In genomic region chr20:11229772-11230171, GRCh38 we compare ENCODE assay signal across 9 cellular contexts.
A peak's percentile ranks its signal among the peaks of the same experiment; 100 is the strongest.
DNase-seq lines count a peak whose midpoint lies in the region; ATAC-seq and TF ChIP-seq lines count a peak whose summit lies in the region.
"Had no signal": no experiment of that assay in that cellular context is flagged by ENCODE, and none has a peak within 500 bp of the region (broad histone marks: within the 10 kb centered on the region; RNA-seq: fewer than 3 reads in every experiment).

No MANE protein-coding gene starts in this region.

- no TSS peak for BruUV-seq in OCI-LY7 (replicated peaks; lab: Mats Ljungman, UMichigan)

- DNase-seq in HCEC 1CT, result peak; percentile 58
- no peak for DNase-seq in RWPE2 (ENCODE audit: low spot score)
- peak; percentile 35 for DNase-seq in globus pallidus (ENCODE audit: low spot score)
- DNase-seq in sigmoid colon, result no peak
- DNase-seq in NCI-H82 (lab: John Stamatoyannopoulos, UW), result no peak
- DNase-seq in NCI-H2227 treated with DMSO at 0.1 percent for 48 hours (lab: John Stamatoyannopoulos, UW), result no peak
- DNase-seq in OCI-LY7 (ENCODE audit: low spot score), result no peak
- DNase-seq in activated CD8-positive, alpha-beta memory T cell treated with anti-CD3 and anti-CD28 coated beads, Interleukin-2, amount 50 U/mL, for 4 hours, result no peak
- DNase-seq: NK-92 treated with Interleukin-12 subunit alpha and Interleukin-12 subunit beta, amount 100 ng/mL, for 24 hours had no signal

- H3K27me3 ChIP-seq in RWPE2 (ENCODE audit: insufficient read depth, poor library complexity, severe bottlenecking), result no peaks in the 10 kb centered on the region
- H3K27me3 ChIP-seq in sigmoid colon, result no peaks in the 10 kb centered on the region

- intact Hi-C loops in sigmoid colon (cut with DNase I) (no loop called here), OCI-LY7 (cut with micrococcal nuclease; ENCODE audit: unreplicated experiment) (no loop called here)

- H3K4me2 ChIP-seq in OCI-LY7 (ENCODE audit: low read length), result no peak overlapping the region

- no peak for TF ChIP-seq POLR2A in sigmoid colon (IDR thresholded peaks at IDR 0.05)

- CTCF ChIA-PET in OCI-LY7 (lab: Charles Lee; ENCODE audit: unreplicated experiment), result no interaction called here

- POLR2A ChIA-PET in OCI-LY7 (lab: Charles Lee), result interaction anchor here (1.1 kb wide), 1 partner anchor 8 kb away, joined by 3 read pairs; no protein-coding TSS in a partner anchor

- TF ChIP-seq CTCF in RWPE2 (IDR thresholded peaks at IDR 0.05; ENCODE audit: poor library complexity, severe bottlenecking), result peak; percentile 17
- TF ChIP-seq CTCF in sigmoid colon (IDR thresholded peaks at IDR 0.05), result no peak
- TF ChIP-seq CTCF in OCI-LY7 (conservative IDR thresholded peaks at IDR 0.05; ENCODE audit: low read length), result no peak

- no peak overlapping the region for H3K4me3 ChIP-seq in RWPE2 (ENCODE audit: severe bottlenecking)
- H3K4me3 ChIP-seq in sigmoid colon, result no peak overlapping the region
- H3K4me3 ChIP-seq in OCI-LY7 (ENCODE audit: low read depth, low read length, poor library complexity, severe bottlenecking), result no peak overlapping the region

- H3K27ac ChIP-seq in RWPE2 (ENCODE audit: poor library complexity, severe bottlenecking) (peak overlapping the region; percentile 56), sigmoid colon (peak overlapping the region in 3 of 4 donors; percentile 8 to 27 (median 18)), OCI-LY7 (ENCODE audit: low read depth, low read length, poor library complexity, severe bottlenecking) (no peak overlapping the region)

- H2AFZ ChIP-seq in OCI-LY7 (ENCODE audit: low read length), result no peak overlapping the region

- 10 to 51% methylated on average over 3 of the region's 3 CpGs for WGBS in sigmoid colon, 2 donors

- no peaks in the 10 kb centered on the region for H3K79me2 ChIP-seq in OCI-LY7 (ENCODE audit: insufficient read depth, low read depth, low read length)

- H4K20me1 ChIP-seq in OCI-LY7 (ENCODE audit: insufficient read depth, low read length), result no peaks in the 10 kb centered on the region

- H3K36me3 ChIP-seq in RWPE2 (ENCODE audit: low read depth), result no peaks in the 10 kb centered on the region
- no peaks in the 10 kb centered on the region for H3K36me3 ChIP-seq in sigmoid colon
- H3K36me3 ChIP-seq in OCI-LY7 (ENCODE audit: insufficient read depth, low read length), result no peaks in the 10 kb centered on the region

- H3K4me1 ChIP-seq in RWPE2 (ENCODE audit: insufficient read depth, poor library complexity, severe bottlenecking), result peaks cover 15% of the 10 kb centered on the region
- peaks cover 0 to 4% (median 0%) of the 10 kb centered on the region in 4 donors for H3K4me1 ChIP-seq in sigmoid colon
- H3K4me1 ChIP-seq in OCI-LY7 (ENCODE audit: insufficient read depth, low read length, poor library complexity, severe bottlenecking), result no peaks in the 10 kb centered on the region

- peak; percentile 90 for ATAC-seq in RWPE2 (ENCODE audit: low read depth)

- H3K9me2 ChIP-seq in OCI-LY7 (ENCODE audit: insufficient read depth, low read length), result no peaks in the 10 kb centered on the region

- no peak for TF ChIP-seq EP300 in sigmoid colon (IDR thresholded peaks at IDR 0.05)

- H3K9me3 ChIP-seq in RWPE2 (ENCODE audit: severe bottlenecking), result no peaks in the 10 kb centered on the region
- no peaks in the 10 kb centered on the region for H3K9me3 ChIP-seq in sigmoid colon
- H3K9me3 ChIP-seq in OCI-LY7 (ENCODE audit: low read length), result no peaks in the 10 kb centered on the region

Comparison
In these comparisons a context has a peak if more than half of its experiments do, and no peak if none do; other contexts are left out.
1. DNase-seq: peak in HCEC 1CT (single experiment) and globus pallidus (single experiment); none in RWPE2 (single experiment), sigmoid colon (single experiment), NCI-H82 (single experiment), NCI-H2227 treated with DMSO at 0.1 percent for 48 hours (single experiment), OCI-LY7 (single experiment) and activated CD8-positive, alpha-beta memory T cell treated with anti-CD3 and anti-CD28 coated beads, Interleukin-2, amount 50 U/mL, for 4 hours (single experiment).